ENCODE assay signal across 8 cellular contexts in the genomic region with DNA sequence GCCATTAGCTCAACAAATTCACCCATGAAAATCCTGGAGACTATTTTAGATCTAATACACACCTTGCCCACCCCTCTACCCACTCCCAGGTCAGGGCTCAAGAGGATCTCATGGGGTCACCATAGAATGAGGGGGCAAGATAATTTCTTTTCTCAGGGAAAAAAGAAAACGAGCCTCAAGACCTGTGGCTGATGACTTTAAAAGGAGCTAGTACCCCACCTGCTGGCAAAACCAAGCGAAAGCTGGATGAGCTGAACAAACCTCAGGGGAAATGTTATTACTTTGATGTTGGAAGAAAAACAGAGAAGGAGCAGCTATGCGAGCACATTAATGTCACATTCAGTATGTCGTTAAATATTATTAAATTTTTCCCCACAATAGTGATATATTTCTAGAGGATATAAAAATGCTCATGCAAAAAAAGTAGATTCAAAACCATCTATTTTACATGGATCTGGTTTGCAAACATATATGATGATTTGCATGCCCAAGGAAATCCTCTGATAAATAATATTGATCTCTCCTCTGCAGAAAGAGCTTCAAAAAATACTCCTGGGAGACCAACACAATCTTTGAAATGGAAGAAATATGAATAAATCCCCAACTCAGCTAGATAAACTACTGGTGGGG. TPM values are rescaled to one million over a fixed set of nuclear protein-coding genes. Genes with fewer than 3 reads are reported as not detected.
A peak's percentile ranks its signal among the peaks of the same experiment; 100 is the strongest.
DNase-seq lines count a peak whose midpoint lies in the region; ATAC-seq lines count a peak whose summit lies in the region.

No MANE protein-coding gene starts in this region.

- no peaks in the 10 kb centered on the region; the same call in 1 of the 2 replicates for H3K27me3 ChIP-seq in MG63

- no peaks in the 10 kb centered on the region for H3K9me3 ChIP-seq in MG63

- ATAC-seq in HG03354 (IDR thresholded peaks at IDR 0.05; ENCODE audit: poor library complexity, severe bottlenecking, unreplicated experiment): no peak

- DNase-seq in activated CD4-positive, CD25-positive, alpha-beta regulatory T cell (lab: John Stamatoyannopoulos, UW): peak; percentile 1 to 9 (median 4)
- DNase-seq in activated CD4-positive, CD25-positive, alpha-beta regulatory T cell treated with anti-CD3 and anti-CD28 coated beads, Interleukin-2, amount 50 U/mL, for 72 hours: no peak
- DNase-seq in MG63 (peak; percentile 43), RPMI8226 (peak; percentile 67), amniotic stem cell (lab: John Stamatoyannopoulos, UW) (peak; percentile 24), hippocampal formation (lab: John Stamatoyannopoulos, UW) (peak; percentile 54 to 87)
- peak; percentile 26 for DNase-seq in stimulated activated CD4-positive, alpha-beta T cell treated with anti-CD3 and anti-CD28 coated beads, Interleukin-12 subunit alpha, Interleukin-12 subunit beta, amount 100 ng/mL, for 4 hours

- no peak overlapping the region for H3K4me3 ChIP-seq in MG63

- no peaks in the 10 kb centered on the region for H3K36me3 ChIP-seq in MG63

RNA-seq across cellular contexts. Expression of gene PLD1, which starts 37.7 kb away (rescaled TPM):
- total RNA-seq in MG63 (2014; rRNA removed; shearing (Covaris generic); ENCODE audit: low replicate concordance): 2.8 and 3.2 TPM in 2 replicates
